ENCODE assay signal across 8 cellular contexts in the genomic region with DNA sequence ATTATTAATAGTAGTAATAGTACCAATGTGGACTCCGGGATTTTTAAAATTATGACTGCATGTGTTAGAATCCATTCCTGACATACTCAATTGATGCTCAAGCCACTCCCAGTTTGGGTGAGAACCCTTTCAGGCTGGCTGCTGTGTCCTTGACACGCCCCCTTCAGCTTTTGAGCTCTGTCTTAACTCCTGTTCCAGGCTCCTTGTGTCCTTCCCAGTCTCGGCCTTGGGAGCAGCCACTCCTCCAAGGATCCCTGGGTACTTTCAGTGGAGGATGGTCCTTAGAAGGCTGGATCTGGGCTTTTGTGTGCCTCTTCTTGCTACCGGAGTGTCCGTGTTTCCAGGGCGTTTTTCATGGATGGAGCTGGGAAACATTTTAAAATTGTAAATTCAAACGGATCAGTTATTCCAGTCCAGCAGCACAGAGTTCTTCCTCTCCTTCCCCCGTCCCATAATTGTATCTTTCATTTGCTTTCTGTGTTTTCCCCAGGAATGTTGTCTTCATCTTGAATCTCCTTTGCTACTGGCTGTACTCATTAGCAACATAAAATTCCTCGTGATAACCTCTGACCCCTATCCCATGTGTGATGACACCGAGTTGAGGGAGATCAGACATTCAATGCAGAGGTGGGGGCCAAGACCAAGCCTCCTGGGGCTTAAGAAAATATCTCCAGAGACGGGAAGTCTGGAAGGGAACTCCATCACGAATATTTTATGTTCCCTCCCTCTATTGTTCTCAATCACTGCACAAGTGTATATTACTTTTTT. TPM values are rescaled to one million over a fixed set of nuclear protein-coding genes. Genes with fewer than 3 reads are reported as not detected.
DNase-seq lines count a peak whose midpoint lies in the region; ATAC-seq, FAIRE-seq and TF ChIP-seq lines count a peak whose summit lies in the region.

No MANE protein-coding gene starts in this region.

- no peaks in the 10 kb centered on the region for H3K9me1 ChIP-seq in endothelial cell of umbilical vein (replicated peaks; ENCODE audit: control insufficient read depth, extremely low read depth, insufficient read depth, low read length)

- H2AFZ ChIP-seq in PC-9 (peak overlapping the region; percentile 48; the same call in 1 of the 2 replicates), endothelial cell of umbilical vein (ENCODE audit: low read depth, low read length) (peak overlapping the region; percentile 79), trophoblast cell (ENCODE audit: insufficient read depth, low read length, poor library complexity) (no peak overlapping the region)

- H4K12ac ChIP-seq in trophoblast cell (ENCODE audit: low read depth, low read length): no peak overlapping the region

- peaks cover 11% of the 10 kb centered on the region; the same call in 1 of the 2 replicates for H3F3A ChIP-seq in PC-9 (ENCODE audit: insufficient read depth, low read depth)

- H3K9ac ChIP-seq in endothelial cell of umbilical vein (replicated peaks; ENCODE audit: extremely low read depth, insufficient read depth, low read length) (peak overlapping the region; percentile 71), trophoblast cell (ENCODE audit: low read length) (no peak overlapping the region)

- no peak overlapping the region for H2BK12ac ChIP-seq in trophoblast cell (ENCODE audit: low read length)

- H3K4ac ChIP-seq in trophoblast cell (ENCODE audit: low read depth, low read length): no peak overlapping the region

- H4K91ac ChIP-seq in trophoblast cell (ENCODE audit: low read depth, low read length): no peak overlapping the region

- no peak for FAIRE-seq in endothelial cell of umbilical vein (lab: Jason Lieb, UNC)

- BruUV-seq in PC-9 (replicated peaks; lab: Mats Ljungman, UMichigan) (no TSS peak), endothelial cell of umbilical vein (replicated peaks; lab: Mats Ljungman, UMichigan) (TSS peak; percentile 34)

- peaks cover 5% of the 10 kb centered on the region; the same call in 1 of the 2 replicates for H3K4me1 ChIP-seq in PC-9 (replicated peaks; ENCODE audit: insufficient read depth)
- peaks cover 25% of the 10 kb centered on the region for H3K4me1 ChIP-seq in endothelial cell of umbilical vein (ENCODE audit: control insufficient read depth, extremely low read depth, insufficient read depth, low read length)
- peaks cover 13 to 25% of the 10 kb centered on the region in 2 experiments for H3K4me1 ChIP-seq in trophoblast cell (ENCODE audit: control insufficient read depth in 1 of 2, insufficient read depth in 2 of 2, low read length in 2 of 2)

- no peak overlapping the region for H4K8ac ChIP-seq in trophoblast cell (ENCODE audit: low read depth, low read length)

- no peak overlapping the region for H3K23ac ChIP-seq in trophoblast cell (ENCODE audit: low read length)

- WGBS in trophoblast cell (ENCODE audit: extremely low coverage, insufficient coverage, insufficient read length): no CpG with 5 or more reads among the region's 12 CpGs

- H2AK5ac ChIP-seq in trophoblast cell (ENCODE audit: low read length): no peak overlapping the region

- H3K27ac ChIP-seq in PC-9: no peak overlapping the region
- H3K27ac ChIP-seq in endothelial cell of umbilical vein (ENCODE audit: insufficient read depth, low read depth, low read length): peak overlapping the region; percentile 79
- H3K27ac ChIP-seq in trophoblast cell (ENCODE audit: low read depth, low read length): no peak overlapping the region

- no peak for ATAC-seq in GM18858 (IDR thresholded peaks at IDR 0.05; ENCODE audit: unreplicated experiment)
- no peak for ATAC-seq in HG02642 (IDR thresholded peaks at IDR 0.05; ENCODE audit: poor library complexity, unreplicated experiment)

- DNase-seq in EH (ENCODE audit: low read depth) (peak; percentile 31), PC-9 (no peak), endothelial cell of umbilical vein (ENCODE audit: low read depth, low spot score) (no peak), trophoblast cell (peak in 1 of 2 donors; percentile 43), ureter (ENCODE audit: low spot score) (no peak), SK-N-DZ (ENCODE audit: low spot score) (no peak)

- H3K9me3 ChIP-seq in PC-9 (ENCODE audit: insufficient read depth, low read depth) (no peaks in the 10 kb centered on the region), endothelial cell of umbilical vein (replicated peaks; ENCODE audit: control insufficient read depth, insufficient read depth, low read length) (no peaks in the 10 kb centered on the region), trophoblast cell (ENCODE audit: insufficient read depth, low read depth, low read length) (no peaks in the 10 kb centered on the region)

- H3K4me3 ChIP-seq in PC-9 (peak overlapping the region; percentile 84; the same call in 1 of the 2 replicates), endothelial cell of umbilical vein (replicated peaks in 1 of 3; ENCODE audit: insufficient read depth in 1 of 3, low read depth in 1 of 3, low read length in 3 of 3) (peak overlapping the region in 1 of 3 experiments; percentile 22), trophoblast cell (ENCODE audit: low read depth, low read length) (no peak overlapping the region)

- peaks cover 4% of the 10 kb centered on the region; the same call in 1 of the 2 replicates for H4K20me1 ChIP-seq in PC-9 (ENCODE audit: insufficient read depth)
- no peaks in the 10 kb centered on the region for H4K20me1 ChIP-seq in endothelial cell of umbilical vein (replicated peaks; ENCODE audit: control insufficient read depth, extremely low read depth, insufficient read depth, low read length)

- intact Hi-C loops in PC-9 (cut with micrococcal nuclease; ENCODE audit: unreplicated experiment) (no loop called here), endothelial cell of umbilical vein (cut with micrococcal nuclease) (no loop called here)

- H2BK120ac ChIP-seq in trophoblast cell (ENCODE audit: insufficient read depth, low read length, poor library complexity): no peak overlapping the region

- no peak for TF ChIP-seq POLR2A in endothelial cell of umbilical vein (IDR thresholded peaks at IDR 0.05; ENCODE audit: low read depth, low read length)

- H3K14ac ChIP-seq in trophoblast cell (ENCODE audit: low read length): no peak overlapping the region

- peak overlapping the region; percentile 63 for H3K4me2 ChIP-seq in PC-9
- H3K4me2 ChIP-seq in endothelial cell of umbilical vein (ENCODE audit: insufficient read depth, low read length): peak overlapping the region; percentile 52
- H3K4me2 ChIP-seq in trophoblast cell (ENCODE audit: low read length): peak overlapping the region; percentile 21

- no peak overlapping the region for H3K18ac ChIP-seq in trophoblast cell (ENCODE audit: low read length)

- TF ChIP-seq CTCF in PC-9 (conservative IDR thresholded peaks at IDR 0.05): no peak
- TF ChIP-seq CTCF in endothelial cell of umbilical vein (IDR thresholded peaks at IDR 0.05; ENCODE audit: extremely low read depth in 1 of 2, insufficient read depth in 1 of 2, low read depth in 1 of 2, low read length in 2 of 2): no peak

- H3K79me2 ChIP-seq in PC-9 (ENCODE audit: low read depth) (peaks cover 38% of the 10 kb centered on the region), endothelial cell of umbilical vein (ENCODE audit: control insufficient read depth, insufficient read depth, low read length) (peaks cover 53% of the 10 kb centered on the region), trophoblast cell (ENCODE audit: control insufficient read depth, insufficient read depth, low read length, poor library complexity) (peaks cover 5% of the 10 kb centered on the region)

- H3K27me3 ChIP-seq in PC-9 (ENCODE audit: insufficient read depth, low read depth): no peaks in the 10 kb centered on the region
- no peaks in the 10 kb centered on the region for H3K27me3 ChIP-seq in endothelial cell of umbilical vein (ENCODE audit: control insufficient read depth in 2 of 2, insufficient read depth in 2 of 2, low read length in 2 of 2)
- H3K27me3 ChIP-seq in trophoblast cell (ENCODE audit: insufficient read depth, low read length): no peaks in the 10 kb centered on the region

- POLR2A ChIA-PET in PC-9 (lab: Charles Lee; ENCODE audit: unreplicated experiment): no interaction called here
- POLR2A ChIA-PET in endothelial cell of umbilical vein (lab: Charles Lee): interaction anchor here (1.9 to 2.0 kb wide), 2 partner anchors 9 to 40 kb away, joined by 8 to 10 read pairs; partner anchors contain the start of gene PFKFB3

- peaks cover 9% of the 10 kb centered on the region for H3K79me1 ChIP-seq in trophoblast cell (ENCODE audit: low read length)

- no peaks in the 10 kb centered on the region for H3K9me2 ChIP-seq in PC-9 (ENCODE audit: insufficient read depth)

- H3K36me3 ChIP-seq in PC-9 (ENCODE audit: low read depth) (0 out of 2 replicates have a peak, but pooled peaks cover 4% of the 10 kb centered on the region), endothelial cell of umbilical vein (ENCODE audit: control insufficient read depth in 2 of 2, extremely low read depth in 1 of 2, insufficient read depth in 2 of 2, low read length in 2 of 2) (no peaks in the 10 kb centered on the region), trophoblast cell (ENCODE audit: control insufficient read depth in 1 of 2, insufficient read depth in 2 of 2, low read length in 2 of 2) (no peaks in the 10 kb centered on the region)

- CTCF ChIA-PET in PC-9 (lab: Charles Lee) (interaction anchor here (1.2 kb wide), 1 partner anchor 239 kb away, joined by 4 read pairs; no protein-coding TSS in a partner anchor), endothelial cell of umbilical vein (lab: Charles Lee) (interaction anchor here (1.0 to 2.7 kb wide), 4 partner anchors 20 to 239 kb away, joined by 3 to 21 read pairs (median 12); partner anchors contain the start of gene PFKFB3)

- dilution Hi-C loops in endothelial cell of umbilical vein (cut with MboI; ENCODE audit: extremely low pct_ligation_motif_present, low sequenced_read_pairs): no loop called here

- no peak overlapping the region for H2BK5ac ChIP-seq in trophoblast cell (ENCODE audit: low read depth, low read length, poor library complexity)

TF ChIP-seq in endothelial cell of umbilical vein, 7 proteins besides CTCF, POLR2A, EP300 and RAD21 (continues in another document):
- TF ChIP-seq FOS (IDR thresholded peaks at IDR 0.05; ENCODE audit: borderline replicate concordance, insufficient read depth, low read length) (no peak), JUN (IDR thresholded peaks at IDR 0.05; ENCODE audit: borderline replicate concordance, insufficient read depth, insufficient read length, low read depth) (no peak)

RNA-seq across cellular contexts. Expression of gene PFKFB3, which starts 40.0 kb away (rescaled TPM):
- total RNA-seq in PC-9 (2021) (37.8 and 54.7 TPM in 2 replicates), endothelial cell of umbilical vein (33.7 and 35.6 TPM in 2 replicates), ureter (62.2 TPM)
- polyA plus RNA-seq in endothelial cell of umbilical vein: 15.8 and 17.2 TPM in 2 replicates
- 18.2 and 20.0 TPM in 2 replicates for polyA plus RNA-seq in endothelial cell of umbilical vein (2011; cell fraction: cytosol; rRNA removed)
- 42.0 and 46.8 TPM in 2 replicates for polyA plus RNA-seq in endothelial cell of umbilical vein (2011; cell fraction: nucleus; rRNA removed)
- 44.1 and 44.3 TPM in 2 replicates for polyA plus RNA-seq in endothelial cell of umbilical vein (2012)
- 17.7 and 20.3 TPM in 2 replicates for polyA minus RNA-seq in endothelial cell of umbilical vein
- 5.9 TPM for polyA minus RNA-seq in endothelial cell of umbilical vein (2011; cell fraction: cytosol; rRNA and poly(A)+ RNA removed)
- polyA minus RNA-seq in endothelial cell of umbilical vein (2011; cell fraction: nucleus; rRNA and poly(A)+ RNA removed): 14.9 and 17.9 TPM in 2 replicates
- polyA plus RNA-seq in trophoblast cell (2013): 45.0 and 46.4 TPM in 2 replicates
- polyA plus RNA-seq in SK-N-DZ (2014; cell fraction: cytosol; rRNA removed): 22.4 and 26.5 TPM in 2 replicates
- polyA plus RNA-seq in SK-N-DZ (2014; cell fraction: nucleus; rRNA removed): 24.0 and 24.5 TPM in 2 replicates
